32 cellular contexts compared by ENCODE assay signal in genomic region chr3:74752290-74752689, GRCh38.
"Had no signal": no experiment of that assay in that cellular context is flagged by ENCODE, and none has a peak within 500 bp of the region (broad histone marks: within the 10 kb centered on the region; RNA-seq: fewer than 3 reads in every experiment).

No MANE protein-coding gene starts in this region.

- H3K27me3 ChIP-seq: MG63, SJCRH30 had no signal

- DNase-seq: Kasumi-1, KG1, MG63, NCI-H1048, NCI-H1092 treated with DMSO at 0.1 percent for 48 hours, NCI-H1105 treated with DMSO at 0.1 percent for 48 hours, NCI-H1417, NCI-H1436, NCI-H146, NCI-H1694, NCI-H187, NCI-H1930, NCI-H2029 treated with DMSO at 0.1 percent for 48 hours, NCI-H2081 treated with DMSO at 0.1 percent for 48 hours, NCI-H2107, NCI-H2171, NCI-H226, NCI-H446 treated with DMSO at 0.1 percent for 48 hours, NCI-H510A, NCI-H524, NCI-H526, NCI-H69, NCI-H748 treated with DMSO at 0.1 percent for 48 hours, NCI-H82, PC-9, SHP77, SIG-M5, SJCRH30, T-cell had no signal

- H3K4me1 ChIP-seq: SJCRH30 had no signal

- H3K4me2 ChIP-seq: PC-9 had no signal

- ATAC-seq: Panc1, Right ventricle myocardium inferior, T-cell had no signal

- H3K27ac ChIP-seq: PC-9, RWPE1, SJCRH30 had no signal

- H3K4me3 ChIP-seq: MG63, PC-9, SJCRH30 had no signal

- H3K9me3 ChIP-seq: MG63, SJCRH30 had no signal

- H2AFZ ChIP-seq: PC-9 had no signal

- H3K36me3 ChIP-seq: MG63, SJCRH30 had no signal
